In genomic region chr4:152780267-152780811, GRCh38 we compare ENCODE assay signal across 8 cellular contexts. TPM values are rescaled to one million over a fixed set of nuclear protein-coding genes. Genes with fewer than 3 reads are reported as not detected.
A peak's percentile ranks its signal among the peaks of the same experiment; 100 is the strongest.
DNase-seq lines count a peak whose midpoint lies in the region; ATAC-seq, FAIRE-seq and TF ChIP-seq lines count a peak whose summit lies in the region.

No MANE protein-coding gene starts in this region.

- H3K79me2 ChIP-seq in KMS-11 (ENCODE audit: insufficient read depth, low read depth) (peaks cover 53% of the 10 kb centered on the region), K562 (ENCODE audit: control insufficient read depth, insufficient read depth, low read length) (peaks cover 47% of the 10 kb centered on the region)

- DNase-seq in activated T-cell treated with anti-CD3 and anti-CD28 coated beads, Interleukin-2, amount 50 U/mL, for 24 hours = no peak
- no peak for DNase-seq in activated T-cell treated with anti-CD3 and anti-CD28 coated beads, Interleukin-2, amount 50 U/mL, for 1 hour
- DNase-seq in K562 (ENCODE audit: extremely low read depth in 1 of 4, low spot score in 3 of 4) = peak; percentile 14 to 49 (median 22)
- DNase-seq in kidney = no peak
- DNase-seq in stimulated activated naive CD8-positive, alpha-beta T cell treated with anti-CD3 and anti-CD28 coated beads, Interleukin-15, amount 100 ng/mL, for 72 hours = no peak
- no peak for DNase-seq in HK-2 (ENCODE audit: unreplicated experiment)

- TF ChIP-seq POLR2A in K562 (conservative IDR thresholded peaks at IDR 0.05) = no peak

- H3K27me3 ChIP-seq in KMS-11 (ENCODE audit: insufficient read depth, low read depth) (no peaks in the 10 kb centered on the region), K562 (ENCODE audit: control insufficient read depth in 2 of 2, insufficient read depth in 2 of 2, low read length in 2 of 2) (no peaks in the 10 kb centered on the region)

- TF ChIP-seq CTCF in KMS-11 (conservative IDR thresholded peaks at IDR 0.05; ENCODE audit: low read depth, low read length) = no peak
- no peak for TF ChIP-seq CTCF in K562 (IDR thresholded peaks at IDR 0.05 in 2 of 3, conservative IDR thresholded peaks at IDR 0.05 in 1 of 3; ENCODE audit: insufficient read depth in 2 of 3, low read depth in 1 of 3, low read length in 3 of 3)
- no peak for TF ChIP-seq CTCF in kidney (IDR thresholded peaks at IDR 0.05; ENCODE audit: borderline replicate concordance, extremely low read depth, insufficient read depth)

- CTCF ChIA-PET in K562 (lab: Yijun Ruan, JAX; ENCODE audit: low intra/inter-chr PET ratio) = no interaction called here

- peak overlapping the region; percentile 97 for H3K27ac Mint-ChIP-seq in activated T-cell treated with anti-CD3 and anti-CD28 coated beads, Interleukin-2, amount 50 U/mL, for 24 hours
- peak overlapping the region; percentile 98 to 99 for H3K27ac Mint-ChIP-seq in stimulated activated naive CD8-positive, alpha-beta T cell treated with anti-CD3 and anti-CD28 coated beads, Interleukin-15, amount 100 ng/mL, for 72 hours

- TSS peak; percentile 77 for BruUV-seq in K562 (replicated peaks; lab: Mats Ljungman, UMichigan)

- 1% methylated on average over 16 of the region's 16 CpGs for WGBS in K562 (ENCODE audit: insufficient coverage, low coverage, missing lambda C conversion rate)

- H3K9me3 ChIP-seq in K562 (replicated peaks; ENCODE audit: control insufficient read depth, insufficient read depth, low read depth, low read length) = no peaks in the 10 kb centered on the region
- no peaks in the 10 kb centered on the region for H3K9me3 ChIP-seq in kidney (ENCODE audit: control insufficient read depth in 1 of 2, low read length in 2 of 2)

- intact Hi-C loops in K562 (cut with micrococcal nuclease) (no loop called here), kidney (cut with DNase I) (no loop called here)

- no peaks in the 10 kb centered on the region for H3K36me3 ChIP-seq in KMS-11 (ENCODE audit: insufficient read depth)
- peaks cover 4% of the 10 kb centered on the region; the same call in 1 of the 3 replicates for H3K36me3 ChIP-seq in K562 (ENCODE audit: control insufficient read depth, insufficient read depth, low read length)
- peaks cover 0 to 4% of the 10 kb centered on the region in 2 donors for H3K36me3 ChIP-seq in kidney (ENCODE audit: control insufficient read depth in 1 of 2, insufficient read depth in 2 of 2, low read length in 2 of 2)

- H3K4me3 ChIP-seq in KMS-11 (IDR thresholded peaks at IDR 0.05; ENCODE audit: insufficient read depth, low read depth, low read length) = no peak overlapping the region
- peak overlapping the region; percentile 96 for H3K4me3 ChIP-seq in K562
- peak overlapping the region; percentile 87 for H3K4me3 ChIP-seq in kidney (ENCODE audit: low read length in 2 of 2)

- H3K4me1 Mint-ChIP-seq in activated T-cell treated with anti-CD3 and anti-CD28 coated beads, Interleukin-2, amount 50 U/mL, for 24 hours (ENCODE audit: low read depth) = peaks cover 41% of the 10 kb centered on the region
- peaks cover 44% of the 10 kb centered on the region for H3K4me1 Mint-ChIP-seq in stimulated activated naive CD8-positive, alpha-beta T cell treated with anti-CD3 and anti-CD28 coated beads, Interleukin-15, amount 100 ng/mL, for 72 hours

- H2AFZ ChIP-seq in KMS-11 (ENCODE audit: low read depth) (peak overlapping the region; percentile 98), K562 (ENCODE audit: low read depth, low read length) (peak overlapping the region; percentile 95)

- no peak for TF ChIP-seq RAD21 in K562 (CRISPR knock-in tag; conservative IDR thresholded peaks at IDR 0.05 in 1 of 2, IDR thresholded peaks at IDR 0.05 in 1 of 2)

- TF ChIP-seq EP300 in K562 (IDR thresholded peaks at IDR 0.05; ENCODE audit: low read length) = no peak

- in situ Hi-C loops in K562 (cut with MboI) = no loop called here

- H3K27me3 Mint-ChIP-seq in activated T-cell treated with anti-CD3 and anti-CD28 coated beads, Interleukin-2, amount 50 U/mL, for 24 hours = peaks cover 17% of the 10 kb centered on the region
- peaks cover 12% of the 10 kb centered on the region for H3K27me3 Mint-ChIP-seq in stimulated activated naive CD8-positive, alpha-beta T cell treated with anti-CD3 and anti-CD28 coated beads, Interleukin-15, amount 100 ng/mL, for 72 hours

- no peaks in the 10 kb centered on the region for H3K9me1 ChIP-seq in K562 (ENCODE audit: control insufficient read depth, insufficient read depth, low read length)

- H3K36me3 Mint-ChIP-seq in activated T-cell treated with anti-CD3 and anti-CD28 coated beads, Interleukin-2, amount 50 U/mL, for 24 hours (ENCODE audit: low read depth) = peaks cover 22% of the 10 kb centered on the region

- H3K9me3 Mint-ChIP-seq in activated T-cell treated with anti-CD3 and anti-CD28 coated beads, Interleukin-2, amount 50 U/mL, for 24 hours = no peaks in the 10 kb centered on the region
- H3K9me3 Mint-ChIP-seq in stimulated activated naive CD8-positive, alpha-beta T cell treated with anti-CD3 and anti-CD28 coated beads, Interleukin-15, amount 100 ng/mL, for 72 hours = no peaks in the 10 kb centered on the region

- ATAC-seq in K562 (peak; percentile 45), GM18511 (IDR thresholded peaks at IDR 0.05; ENCODE audit: unreplicated experiment) (no peak)
- ATAC-seq in stimulated activated naive CD8-positive, alpha-beta T cell treated with anti-CD3 and anti-CD28 coated beads, Interleukin-15, amount 100 ng/mL, for 72 hours = peak; percentile 71

- H3K27ac ChIP-seq in KMS-11 = peak overlapping the region; percentile 79
- peak overlapping the region; percentile 86 for H3K27ac ChIP-seq in K562 (ENCODE audit: extremely low read depth, low read depth, low read length)
- peak overlapping the region; percentile 89 to 95 for H3K27ac ChIP-seq in kidney (ENCODE audit: low read depth in 2 of 2, low read length in 2 of 2)

- H3K9ac ChIP-seq in KMS-11 (peak overlapping the region; percentile 80), K562 (ENCODE audit: insufficient read depth in 1 of 2, low read depth in 2 of 2, low read length in 2 of 2) (peak overlapping the region; percentile 88 to 91), kidney (ENCODE audit: low read length in 2 of 2) (peak overlapping the region; percentile 68 to 78)

- peak overlapping the region; percentile 89 for H3K4me2 ChIP-seq in KMS-11
- H3K4me2 ChIP-seq in K562 (ENCODE audit: insufficient read depth, low read length) = peak overlapping the region; percentile 100

- peaks cover 35% of the 10 kb centered on the region for H3K4me1 ChIP-seq in KMS-11 (ENCODE audit: low read depth, poor library complexity, severe bottlenecking)
- peaks cover 5 to 7% of the 10 kb centered on the region in 2 experiments; a peak in 3 of 5 replicates for H3K4me1 ChIP-seq in K562 (replicated peaks in 1 of 2; ENCODE audit: control insufficient read depth in 2 of 2, insufficient read depth in 2 of 2, low read length in 2 of 2)
- peaks cover 0 to 3% of the 10 kb centered on the region in 2 donors for H3K4me1 ChIP-seq in kidney (ENCODE audit: control insufficient read depth in 1 of 2, insufficient read depth in 1 of 2, low read depth in 1 of 2, low read length in 2 of 2)

- POLR2A ChIA-PET in K562 (lab: Yijun Ruan, JAX) = interaction anchor here (2.3 kb wide), 1 partner anchor 9 kb away, joined by 12 read pairs; no protein-coding TSS in a partner anchor

- no peaks in the 10 kb centered on the region for H4K20me1 ChIP-seq in KMS-11 (ENCODE audit: insufficient read depth)
- no peaks in the 10 kb centered on the region; the same call in 1 of the 2 replicates for H4K20me1 ChIP-seq in K562 (replicated peaks; ENCODE audit: control insufficient read depth, insufficient read depth, low read length)

- FAIRE-seq in K562 (lab: Jason Lieb, UNC) (no peak), kidney (lab: Jason Lieb, UNC) (no peak)

- H3K4me3 Mint-ChIP-seq in activated T-cell treated with anti-CD3 and anti-CD28 coated beads, Interleukin-2, amount 50 U/mL, for 24 hours = peak overlapping the region; percentile 100
- H3K4me3 Mint-ChIP-seq in stimulated activated naive CD8-positive, alpha-beta T cell treated with anti-CD3 and anti-CD28 coated beads, Interleukin-15, amount 100 ng/mL, for 72 hours = peak overlapping the region; percentile 98 to 99

RNA-seq across cellular contexts. Expression of gene ARFIP1, which starts 0.6 kb away (rescaled TPM):
- 8.1 and 20.8 TPM in 2 replicates for total RNA-seq in K562 (2011; cell fraction: chromatin; rRNA removed; ENCODE audit: low replicate concordance)
- 7.6 and 8.0 TPM in 2 replicates for total RNA-seq in K562 (2011; cell fraction: nucleolus; rRNA removed)
- total RNA-seq in K562 (2011; cell fraction: nucleoplasm; rRNA removed) = 14.6 and 17.5 TPM in 2 replicates
- total RNA-seq in K562 (2014; rRNA removed) (21.0 and 21.8 TPM in 2 replicates), K562 (2014; rRNA removed; fragmentation: Illumina TruSeq; extraction: Trizol) (25.1 and 26.6 TPM in 2 replicates), K562 (2015; rRNA removed; fragmentation: Illumina TruSeq; extraction: Trizol) (22.2 and 23.7 TPM in 2 replicates), K562 (2021) (20.9 and 21.5 TPM in 2 replicates), kidney (39.1 TPM)
- polyA plus RNA-seq in K562 (2011; rRNA removed) (10.9 and 19.8 TPM in 2 replicates), K562 (2014; fragmentation: Illumina TruSeq; extraction: Trizol) (14.1 and 18.5 TPM in 2 replicates), K562 (2014; fragmentation: Nextera tagmentation; extraction: Ambion mirVana) (10 to 100 TPM; 19.9 to 22.9 TPM), K562 (2014; rRNA removed) (14.1 and 20.8 TPM in 2 replicates), kidney (ENCODE audit: insufficient read depth, low read depth, low replicate concordance) (23.2 TPM)
- 3.1 and 7.1 TPM in 2 replicates for polyA plus RNA-seq in K562 (2011; cell fraction: cytosol; rRNA removed)
- polyA plus RNA-seq in K562 (2011; cell fraction: nucleus; rRNA removed) = 3.9 and 5.7 TPM in 2 replicates
- polyA plus RNA-seq in K562 (2012) = 19.5 and 19.9 TPM in 2 replicates
- polyA minus RNA-seq in K562 (2011; rRNA and poly(A)+ RNA removed) = 24.6 and 25.9 TPM in 2 replicates
- 12.2 and 15.3 TPM in 2 replicates for polyA minus RNA-seq in K562 (2011; cell fraction: cytosol; rRNA and poly(A)+ RNA removed)
- polyA minus RNA-seq in K562 (2011; cell fraction: nucleus; rRNA and poly(A)+ RNA removed) = 11.3 and 17.5 TPM in 2 replicates

RNA-seq across cellular contexts. Expression of gene TIGD4, which starts 0.8 kb away (rescaled TPM):
- 0.12 and 0.90 TPM in 2 replicates for total RNA-seq in K562 (2011; cell fraction: chromatin; rRNA removed; ENCODE audit: low replicate concordance)
- total RNA-seq in K562 (2011; cell fraction: nucleolus; rRNA removed) = 0.13 and 0.17 TPM in 2 replicates
- total RNA-seq in K562 (2011; cell fraction: nucleoplasm; rRNA removed) = 0.15 and 0.46 TPM in 2 replicates
- total RNA-seq in K562 (2014; rRNA removed) (0.18 and 0.20 TPM in 2 replicates), K562 (2014; rRNA removed; fragmentation: Illumina TruSeq; extraction: Trizol) (0.25 and 0.35 TPM in 2 replicates), K562 (2015; rRNA removed; fragmentation: Illumina TruSeq; extraction: Trizol) (0.11 and 0.14 TPM in 2 replicates), K562 (2021) (0.11 and 0.25 TPM in 2 replicates), kidney (1.1 TPM)
- polyA plus RNA-seq in K562 (2011; rRNA removed) (0.09 and 0.22 TPM in 2 replicates), K562 (2014; fragmentation: Illumina TruSeq; extraction: Trizol) (0.07 and 0.21 TPM in 2 replicates), K562 (2014; fragmentation: Nextera tagmentation; extraction: Ambion mirVana) (under 1 TPM; 0.07 to 0.10 TPM), K562 (2014; rRNA removed) (0.24 and 0.28 TPM in 2 replicates), kidney (ENCODE audit: insufficient read depth, low read depth, low replicate concordance) (0.75 TPM)
- 0.03 and 0.04 TPM in 2 replicates for polyA plus RNA-seq in K562 (2011; cell fraction: cytosol; rRNA removed)
- polyA plus RNA-seq in K562 (2011; cell fraction: nucleus; rRNA removed) = 0.13 and 0.18 TPM in 2 replicates
- polyA plus RNA-seq in K562 (2012) = 0.17 and 0.35 TPM in 2 replicates
- 0.06 and 0.35 TPM in 2 replicates for polyA minus RNA-seq in K562 (2011; rRNA and poly(A)+ RNA removed)
- not detected in 2 replicates for polyA minus RNA-seq in K562 (2011; cell fraction: cytosol; rRNA and poly(A)+ RNA removed)
- polyA minus RNA-seq in K562 (2011; cell fraction: nucleus; rRNA and poly(A)+ RNA removed) = 0.13 TPM in 1 of 2 replicates, not detected in the other

Comparison
In these comparisons a context has a peak if more than half of its experiments do, and no peak if none do; other contexts are left out.
1. DNase-seq: peak in K562 (4 of 4); none in activated T-cell treated with anti-CD3 and anti-CD28 coated beads, Interleukin-2, amount 50 U/mL, for 24 hours (single experiment), activated T-cell treated with anti-CD3 and anti-CD28 coated beads, Interleukin-2, amount 50 U/mL, for 1 hour (single experiment), kidney (single experiment), stimulated activated naive CD8-positive, alpha-beta T cell treated with anti-CD3 and anti-CD28 coated beads, Interleukin-15, amount 100 ng/mL, for 72 hours (0 of 2) and HK-2 (single experiment).
2. Peak in every context shown above with its lines, with median percentiles within 50 percentile points of each other: H3K27ac ChIP-seq and H3K9ac ChIP-seq.